In the genomic region with DNA sequence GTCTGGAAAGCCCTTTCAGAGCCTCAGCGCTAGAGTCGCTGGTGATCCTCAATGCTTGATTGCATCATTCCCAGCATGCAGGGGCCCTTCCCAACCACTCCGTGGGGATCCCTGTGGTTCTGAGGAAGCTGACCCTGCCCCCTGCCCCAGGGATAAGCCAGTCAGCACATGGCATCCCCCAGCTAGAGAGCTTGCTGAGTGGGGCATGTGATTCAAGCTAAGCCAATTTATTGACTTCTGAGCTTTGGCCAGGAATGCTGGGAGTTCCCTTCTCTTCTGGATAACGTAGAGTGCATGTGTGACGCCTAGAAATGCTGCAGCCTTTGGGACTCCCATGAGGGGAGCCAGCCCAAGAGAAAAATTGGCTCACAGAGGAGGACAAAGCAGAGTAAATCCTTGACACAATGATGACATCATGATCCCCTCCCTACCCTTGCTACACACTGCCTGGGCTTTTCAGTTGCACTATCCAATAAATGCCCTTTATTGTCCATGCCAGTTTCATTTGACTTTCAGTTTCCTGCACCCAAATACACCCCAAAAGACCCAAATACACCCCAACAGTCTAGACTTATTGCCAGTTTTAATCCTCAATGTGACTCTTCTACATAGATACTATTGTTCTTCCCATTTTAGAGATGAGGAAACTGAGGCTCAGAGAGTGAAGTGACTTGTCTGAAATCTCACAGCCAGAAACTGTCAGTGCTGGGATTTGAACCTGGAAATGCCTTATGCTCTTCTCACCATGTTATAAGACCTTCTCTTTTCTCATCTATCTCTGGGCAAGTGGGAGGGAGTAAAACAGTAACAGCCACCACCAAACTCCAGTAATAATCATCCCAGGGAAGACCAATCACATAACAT, we compare ENCODE assay signal across 16 cellular contexts. TPM values are rescaled to one million over a fixed set of nuclear protein-coding genes. Genes with fewer than 3 reads are reported as not detected.
DNase-seq lines count a peak whose midpoint lies in the region; ATAC-seq, FAIRE-seq and TF ChIP-seq lines count a peak whose summit lies in the region.
"Had no signal": no experiment of that assay in that cellular context is flagged by ENCODE, and none has a peak within 500 bp of the region (broad histone marks: within the 10 kb centered on the region; RNA-seq: fewer than 3 reads in every experiment).

No MANE protein-coding gene starts in this region.

- H3K4me3 ChIP-seq in iPS-20b (ENCODE audit: low read length) (no peak overlapping the region), skeletal muscle tissue (ENCODE audit: low read length in 3 of 3) (no peak overlapping the region)

- TF ChIP-seq POLR2A in H54 (IDR thresholded peaks at IDR 0.05; ENCODE audit: low read depth, low read length) = no peak

- H3K27me3 ChIP-seq in iPS-20b (ENCODE audit: insufficient read depth, low read length) (no peaks in the 10 kb centered on the region), skeletal muscle tissue (ENCODE audit: control insufficient read depth in 3 of 3, insufficient read depth in 3 of 3, low read length in 3 of 3) (no peaks in the 10 kb centered on the region)

- ATAC-seq in GM19397 (IDR thresholded peaks at IDR 0.05; ENCODE audit: unreplicated experiment) = no peak
- ATAC-seq: SK-N-SH treated with all-trans-retinoic acid at 6 μM for 48 hours had no signal

- peaks cover 15% of the 10 kb centered on the region; the same call in 1 of the 2 replicates for H3K4me1 ChIP-seq in iPS-20b (ENCODE audit: insufficient read depth, low read length)
- peaks cover 34 to 47% (median 46%) of the 10 kb centered on the region in 3 donors for H3K4me1 ChIP-seq in skeletal muscle tissue (ENCODE audit: control insufficient read depth in 3 of 3, insufficient read depth in 3 of 3, low read length in 3 of 3)

- H3K9ac ChIP-seq in iPS-20b (ENCODE audit: low read depth, low read length) (peak overlapping the region; percentile 19; the same call in 1 of the 2 replicates), skeletal muscle tissue (ENCODE audit: low read depth in 1 of 3, low read length in 3 of 3) (no peak overlapping the region)

- H3K27ac ChIP-seq in iPS-20b (ENCODE audit: low read length) (no peak overlapping the region), skeletal muscle tissue (ENCODE audit: low read depth, low read length) (peak overlapping the region; percentile 66)

- no peaks in the 10 kb centered on the region for H3K9me3 ChIP-seq in iPS-20b (ENCODE audit: insufficient read depth, low read depth, low read length)
- H3K9me3 ChIP-seq in skeletal muscle tissue (ENCODE audit: control insufficient read depth in 3 of 3, low read length in 3 of 3) = no peaks in the 10 kb centered on the region

- H3K36me3 ChIP-seq in iPS-20b (ENCODE audit: insufficient read depth, low read depth, low read length) (no peaks in the 10 kb centered on the region), skeletal muscle tissue (ENCODE audit: control insufficient read depth in 3 of 3, insufficient read depth in 3 of 3, low read length in 3 of 3) (no peaks in the 10 kb centered on the region)

- FAIRE-seq in HTR-8/SVneo (lab: Jason Lieb, UNC) = peak; percentile 60
- no peak for FAIRE-seq in H54 (lab: Jason Lieb, UNC)
- FAIRE-seq: small intestine had no signal

- DNase-seq in HTR-8/SVneo (ENCODE audit: insufficient read length, low spot score) (no peak), dedifferentiated amniotic fluid mesenchymal stem cell (ENCODE audit: extremely low spot score) (peak; percentile 24), NCI-H774 (lab: John Stamatoyannopoulos, UW) (no peak), H54 (ENCODE audit: insufficient read length, low spot score) (no peak), NCI-H1092 (lab: John Stamatoyannopoulos, UW) (no peak)
- DNase-seq: activated CD4-positive, CD25-positive, alpha-beta regulatory T cell treated with anti-CD3 and anti-CD28 coated beads, Interleukin-2, amount 50 U/mL, for 72 hours; HFFc6; IMR-90; naive B cell; NCI-H1694; small intestine had no signal

RNA-seq across cellular contexts. Expression of a gene that starts 34.3 kb away (rescaled TPM):
- 2.1 TPM for total RNA-seq in skeletal muscle tissue
- total RNA-seq: epithelial cell of proximal tubule, IMR-90 had no signal
